ENCODE assay signal across 31 cellular contexts in the genomic region with DNA sequence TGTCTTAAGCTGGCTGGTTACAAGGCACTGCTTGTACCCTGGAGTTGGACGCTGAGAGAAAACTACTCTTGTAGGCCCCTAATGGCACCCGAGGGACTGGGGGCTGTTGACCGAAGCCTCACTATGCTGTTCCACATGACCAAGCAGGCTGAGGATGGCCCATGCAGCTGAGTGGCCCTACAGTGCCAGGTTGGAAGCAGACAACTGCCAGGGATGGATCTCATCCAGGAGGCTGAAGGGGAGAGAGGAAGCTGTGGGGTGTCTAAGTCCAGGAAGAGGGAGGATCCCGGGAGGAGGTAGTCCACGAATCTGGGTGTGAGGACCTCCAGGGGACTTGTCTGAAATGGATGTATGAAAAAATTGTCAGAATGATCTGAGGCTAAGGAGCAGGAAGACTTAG. TPM values are rescaled to one million over a fixed set of nuclear protein-coding genes. Genes with fewer than 3 reads are reported as not detected.
"Had no signal": no experiment of that assay in that cellular context is flagged by ENCODE, and none has a peak within 500 bp of the region (broad histone marks: within the 10 kb centered on the region; RNA-seq: fewer than 3 reads in every experiment).

No MANE protein-coding gene starts in this region.

- H3K9me3 ChIP-seq: adrenal gland, body of pancreas, breast epithelium had no signal

- FAIRE-seq: astrocyte, K562 had no signal

- H3K27ac ChIP-seq: adrenal gland, body of pancreas, breast epithelium, VCaP had no signal

- H3K27me3 ChIP-seq: adrenal gland, body of pancreas, breast epithelium had no signal

- H3K4me3 ChIP-seq: adrenal gland, body of pancreas, breast epithelium, K562 had no signal

- H3K36me3 ChIP-seq: adrenal gland, breast epithelium had no signal

- DNase-seq: activated B cell treated with CpG ODN at 0.5 μM for 24 hours; activated CD4-positive, alpha-beta memory T cell treated with anti-CD3 and anti-CD28 coated beads for 36 hours; activated CD4-positive, alpha-beta T cell treated with anti-CD3 and anti-CD28 coated beads for 4 hours; activated CD4-positive, alpha-beta T cell treated with anti-CD3 and anti-CD28 coated beads, Interleukin-2, amount 50 U/mL, for 1 hour; activated CD4-positive, CD25-positive, alpha-beta regulatory T cell treated with anti-CD3 and anti-CD28 coated beads, Interleukin-2, amount 50 U/mL, for 72 hours; activated CD8-positive, alpha-beta memory T cell treated with anti-CD3 and anti-CD28 coated beads, Interleukin-2, amount 50 U/mL, for 4 hours; activated gamma-delta T cell treated with Interleukin-2 at 50 U/mL for 16 hours; activated naive CD4-positive, alpha-beta T cell treated with anti-CD3 and anti-CD28 coated beads for 36 hours; activated T-cell treated with anti-CD3 and anti-CD28 coated beads for 4 hours; activated T-cell treated with anti-CD3 and anti-CD28 coated beads, Interleukin-2, amount 50 U/mL, for 4 hours; adrenal gland; body of pancreas; central memory CD4-positive, alpha-beta T cell; NCI-H1105 treated with DMSO at 0.1 percent for 48 hours; NCI-H1436; NCI-H1694 treated with DMSO at 0.1 percent for 48 hours; NCI-H2081; NCI-H2171 treated with DMSO at 0.1 percent for 48 hours; NCI-H226; NCI-H446 treated with DMSO at 0.1 percent for 48 hours; NCI-H524; OCI-M1; Right ventricle myocardium superior; SW 1271; T-helper 1 cell; T-helper 2 cell; T-helper 9 cell had no signal

- H3K4me1 ChIP-seq: adrenal gland, breast epithelium had no signal

RNA-seq across cellular contexts. Expression of a gene that starts 45.8 kb away (rescaled TPM):
- total RNA-seq: Right ventricle myocardium superior had no signal
